Comparison of ENCODE assay signal across 6 cellular contexts in the genomic region with DNA sequence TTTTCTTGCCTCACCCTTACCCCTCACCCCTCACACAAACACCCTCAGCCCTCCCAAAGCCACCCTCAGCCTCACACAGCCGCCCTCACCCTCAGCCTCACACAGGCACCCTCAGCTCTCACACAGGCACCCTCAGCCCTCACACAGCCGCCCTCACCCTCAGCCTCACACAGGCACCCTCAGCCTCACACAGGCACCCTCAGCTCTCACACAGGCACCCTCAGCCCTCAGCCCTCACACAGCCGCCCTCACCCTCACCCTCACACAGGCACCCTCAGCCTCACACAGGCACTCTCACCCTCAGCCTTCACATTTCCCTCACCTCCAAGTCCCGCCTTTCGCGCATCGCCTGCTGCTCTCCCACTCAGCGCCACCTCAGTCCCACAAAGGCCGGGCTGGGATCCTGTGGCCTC. TPM values are rescaled to one million over a fixed set of nuclear protein-coding genes. Genes with fewer than 3 reads are reported as not detected.
DNase-seq lines count a peak whose midpoint lies in the region; ATAC-seq and TF ChIP-seq lines count a peak whose summit lies in the region.

No MANE protein-coding gene starts in this region.

- ATAC-seq in activated CD4-positive, CD25-positive, alpha-beta regulatory T cell treated with anti-CD3 and anti-CD28 coated beads, Interleukin-2, amount 50 U/mL, for 24 hours: peak; percentile 2 to 8
- no peak for ATAC-seq in thoracic aorta (ENCODE audit: insufficient number of reproducible peaks, low FRiP score, low read depth)

- H3K27me3 ChIP-seq in left ventricle myocardium inferior (ENCODE audit: low read depth) (no peaks in the 10 kb centered on the region), thoracic aorta (replicated peaks; ENCODE audit: insufficient read depth) (no peaks in the 10 kb centered on the region)

- H3K4me3 ChIP-seq in left ventricle myocardium inferior: peak overlapping the region; percentile 84
- H3K4me3 ChIP-seq in thoracic aorta: peak overlapping the region; percentile 84

- peaks cover 9% of the 10 kb centered on the region for H3K36me3 ChIP-seq in left ventricle myocardium inferior
- no peaks in the 10 kb centered on the region for H3K36me3 ChIP-seq in thoracic aorta

- TF ChIP-seq CTCF in left ventricle myocardium inferior (IDR thresholded peaks at IDR 0.05; ENCODE audit: borderline replicate concordance): no peak
- no peak for TF ChIP-seq CTCF in thoracic aorta (IDR thresholded peaks at IDR 0.05)

- H3K9me3 ChIP-seq in left ventricle myocardium inferior (replicated peaks) (no peaks in the 10 kb centered on the region), thoracic aorta (no peaks in the 10 kb centered on the region)

- H3K4me1 ChIP-seq in left ventricle myocardium inferior: peaks cover 43% of the 10 kb centered on the region
- peaks cover 14 to 25% of the 10 kb centered on the region in 2 donors for H3K4me1 ChIP-seq in thoracic aorta (ENCODE audit: control insufficient read depth in 1 of 2, low read depth in 2 of 2)

- H3K27ac ChIP-seq in left ventricle myocardium inferior (replicated peaks): peak overlapping the region; percentile 98
- H3K27ac ChIP-seq in thoracic aorta: peak overlapping the region; percentile 78 to 92

- no peak for DNase-seq in activated CD4-positive, CD25-positive, alpha-beta regulatory T cell (lab: John Stamatoyannopoulos, UW)
- no peak for DNase-seq in left ventricle myocardium inferior
- no peak for DNase-seq in thoracic aorta (ENCODE audit: low spot score)
- DNase-seq in putamen (ENCODE audit: low spot score): no peak
- DNase-seq in T-helper 1 cell: no peak

- intact Hi-C loops in left ventricle myocardium inferior (cut with micrococcal nuclease): no loop called here

RNA-seq across cellular contexts. Expression of gene ZSCAN22, which starts 0.3 kb away (rescaled TPM):
- 1.8 TPM for total RNA-seq in left ventricle myocardium inferior
- total RNA-seq in thoracic aorta: 1 to 10 TPM; 1.1 to 4.2 TPM

RNA-seq across cellular contexts. Expression of gene ERVK3-1, which starts 21.3 kb away (rescaled TPM):
- total RNA-seq in left ventricle myocardium inferior (22.7 TPM), thoracic aorta (10 to 100 TPM; 37.4 to 87.9 TPM)

RNA-seq across cellular contexts. Expression of gene A1BG, which starts 26.8 kb away (rescaled TPM):
- total RNA-seq in left ventricle myocardium inferior: 3.7 TPM
- 10 to 100 TPM in 1 of 2 donors, 1 to 10 TPM in 1; 1.9 to 10.0 TPM for total RNA-seq in thoracic aorta

RNA-seq across cellular contexts. Expression of gene ZNF497, which starts 36.0 kb away (rescaled TPM):
- total RNA-seq in left ventricle myocardium inferior (0.41 TPM), thoracic aorta (1 to 10 TPM in 1 of 2 donors, not detected in 1; 2.3 TPM)

RNA-seq across cellular contexts. Expression of gene ZNF8, which starts 47.8 kb away (rescaled TPM):
- total RNA-seq in left ventricle myocardium inferior: 4.9 TPM
- total RNA-seq in thoracic aorta: 10 to 100 TPM; 11.4 to 12.0 TPM
